1 cellular context compared by ENCODE assay signal in genomic region chr1:109622895-109623294, GRCh38.
TF ChIP-seq lines count a peak whose summit lies in the region.

No MANE protein-coding gene starts in this region.

TF ChIP-seq in neural cell, 6 proteins besides CTCF, POLR2A, EP300 and RAD21 (continued from another document):
- TF ChIP-seq REST (IDR thresholded peaks at IDR 0.05; ENCODE audit: borderline replicate concordance) = no peak
